In genomic region chrX:109952985-109953905, GRCh38 we compare ENCODE assay signal across 10 cellular contexts. TPM values are rescaled to one million over a fixed set of nuclear protein-coding genes. Genes with fewer than 3 reads are reported as not detected.
DNase-seq lines count a peak whose midpoint lies in the region; ATAC-seq, FAIRE-seq and TF ChIP-seq lines count a peak whose summit lies in the region.
"Had no signal": no experiment of that assay in that cellular context is flagged by ENCODE, and none has a peak within 500 bp of the region (broad histone marks: within the 10 kb centered on the region; RNA-seq: fewer than 3 reads in every experiment).

No MANE protein-coding gene starts in this region.

- H3K4me3 Mint-ChIP-seq in naive thymus-derived CD8-positive, alpha-beta T cell = no peak overlapping the region

- no peaks in the 10 kb centered on the region for H3K36me3 ChIP-seq in endothelial cell of umbilical vein (ENCODE audit: control insufficient read depth in 2 of 2, extremely low read depth in 1 of 2, insufficient read depth in 2 of 2, low read length in 2 of 2)
- no peaks in the 10 kb centered on the region for H3K36me3 ChIP-seq in WERI-Rb-1
- H3K36me3 ChIP-seq in ovary = no peaks in the 10 kb centered on the region

- FAIRE-seq in endothelial cell of umbilical vein (lab: Jason Lieb, UNC) = peak; percentile 21

- TF ChIP-seq POLR2A in endothelial cell of umbilical vein (IDR thresholded peaks at IDR 0.05; ENCODE audit: low read depth, low read length) = no peak
- TF ChIP-seq POLR2A in ovary (IDR thresholded peaks at IDR 0.05) = no peak

- no peaks in the 10 kb centered on the region for H3K79me2 ChIP-seq in endothelial cell of umbilical vein (ENCODE audit: control insufficient read depth, insufficient read depth, low read length)

- dilution Hi-C loops in endothelial cell of umbilical vein (cut with MboI; ENCODE audit: extremely low pct_ligation_motif_present, low sequenced_read_pairs) = no loop called here

- TF ChIP-seq CTCF in endothelial cell of umbilical vein (IDR thresholded peaks at IDR 0.05; ENCODE audit: extremely low read depth in 1 of 2, insufficient read depth in 1 of 2, low read depth in 1 of 2, low read length in 2 of 2) (no peak), WERI-Rb-1 (IDR thresholded peaks at IDR 0.05; ENCODE audit: low read depth, low read length) (no peak), ovary (IDR thresholded peaks at IDR 0.05) (no peak)

- H3K36me3 Mint-ChIP-seq in naive thymus-derived CD8-positive, alpha-beta T cell = peaks cover 0 to 2% (median 0%) of the 10 kb centered on the region in 3 donors

- H3K4me2 ChIP-seq in endothelial cell of umbilical vein (ENCODE audit: insufficient read depth, low read length) = peak overlapping the region; percentile 18

- intact Hi-C loops in endothelial cell of umbilical vein (cut with micrococcal nuclease) = loop anchor here (1.0 to 5.0 kb wide), 2 partner anchors 220 to 416 kb away; partner anchors contain the start of genes ACSL4 and NXT2
- intact Hi-C loops in ovary (cut with DNase I) = no loop called here

- ATAC-seq in GM18519 (IDR thresholded peaks at IDR 0.05; ENCODE audit: low FRiP score, unreplicated experiment) (peak; percentile 77), GM21529 (IDR thresholded peaks at IDR 0.05; ENCODE audit: unreplicated experiment) (peak; percentile 87), HG03442 (IDR thresholded peaks at IDR 0.05; ENCODE audit: unreplicated experiment) (peak; percentile 86)
- ATAC-seq in naive thymus-derived CD8-positive, alpha-beta T cell = no peak

- H3K9ac ChIP-seq in endothelial cell of umbilical vein (replicated peaks; ENCODE audit: extremely low read depth, insufficient read depth, low read length) = peak overlapping the region; percentile 29

- H2AFZ ChIP-seq in endothelial cell of umbilical vein (ENCODE audit: low read depth, low read length) = peak overlapping the region; percentile 51

- 77 to 81% (median 78%) methylated on average over 4 of the region's 4 CpGs for WGBS in ovary, 3 donors

- H3K27me3 Mint-ChIP-seq in naive thymus-derived CD8-positive, alpha-beta T cell = no peaks in the 10 kb centered on the region

- TF ChIP-seq EP300 in ovary (IDR thresholded peaks at IDR 0.05) = no peak

- H3K9me3 ChIP-seq in endothelial cell of umbilical vein (replicated peaks; ENCODE audit: control insufficient read depth, insufficient read depth, low read length) (no peaks in the 10 kb centered on the region), WERI-Rb-1 (ENCODE audit: severe bottlenecking) (no peaks in the 10 kb centered on the region), ovary (no peaks in the 10 kb centered on the region)

- H3K4me1 ChIP-seq in endothelial cell of umbilical vein (ENCODE audit: control insufficient read depth, extremely low read depth, insufficient read depth, low read length) (peaks cover 23% of the 10 kb centered on the region), ovary (ENCODE audit: insufficient read depth) (no peaks in the 10 kb centered on the region)

- CTCF ChIA-PET in endothelial cell of umbilical vein (lab: Charles Lee) = interaction anchor here (1.0 to 3.0 kb wide), 5 partner anchors 19 to 193 kb away, joined by 3 to 9 read pairs (median 4); no protein-coding TSS in a partner anchor

- H4K20me1 ChIP-seq in endothelial cell of umbilical vein (replicated peaks; ENCODE audit: control insufficient read depth, extremely low read depth, insufficient read depth, low read length) = no peaks in the 10 kb centered on the region

- peaks cover 0 to 2% (median 0%) of the 10 kb centered on the region in 9 donors for H3K9me3 Mint-ChIP-seq in naive thymus-derived CD8-positive, alpha-beta T cell

- peak; percentile 27 for DNase-seq in endothelial cell of umbilical vein (ENCODE audit: low read depth, low spot score)
- DNase-seq in WERI-Rb-1 = no peak
- no peak for DNase-seq in ovary
- DNase-seq in DMS153 treated with DMSO at 0.1 percent for 48 hours (lab: John Stamatoyannopoulos, UW; ENCODE audit: unreplicated experiment) = no peak
- no peak for DNase-seq in naive thymus-derived CD8-positive, alpha-beta T cell
- DNase-seq: NCI-H1694 treated with DMSO at 0.1 percent for 48 hours, posterior cingulate gyrus had no signal

- H3K9me1 ChIP-seq in endothelial cell of umbilical vein (replicated peaks; ENCODE audit: control insufficient read depth, extremely low read depth, insufficient read depth, low read length) = no peaks in the 10 kb centered on the region

- BruUV-seq in endothelial cell of umbilical vein (replicated peaks; lab: Mats Ljungman, UMichigan) = no TSS peak

- H3K27ac ChIP-seq in endothelial cell of umbilical vein (ENCODE audit: insufficient read depth, low read depth, low read length) = peak overlapping the region; percentile 67
- no peak overlapping the region for H3K27ac ChIP-seq in WERI-Rb-1
- no peak overlapping the region for H3K27ac ChIP-seq in ovary

- POLR2A ChIA-PET in endothelial cell of umbilical vein (lab: Charles Lee) = no interaction called here
- POLR2A ChIA-PET in naive thymus-derived CD8-positive, alpha-beta T cell (lab: Charles Lee) = no interaction called here

- H3K27me3 ChIP-seq in endothelial cell of umbilical vein (ENCODE audit: control insufficient read depth in 2 of 2, insufficient read depth in 2 of 2, low read length in 2 of 2) (no peaks in the 10 kb centered on the region), WERI-Rb-1 (ENCODE audit: insufficient read depth, low read depth, severe bottlenecking) (no peaks in the 10 kb centered on the region), ovary (no peaks in the 10 kb centered on the region)

- H3K27ac Mint-ChIP-seq in naive thymus-derived CD8-positive, alpha-beta T cell = no peak overlapping the region

- H3K4me1 Mint-ChIP-seq in naive thymus-derived CD8-positive, alpha-beta T cell = peaks cover 0 to 9% (median 2%) of the 10 kb centered on the region in 4 donors

- no peak overlapping the region for H3K4me3 ChIP-seq in endothelial cell of umbilical vein (replicated peaks in 1 of 3; ENCODE audit: insufficient read depth in 1 of 3, low read depth in 1 of 3, low read length in 3 of 3)
- no peak overlapping the region for H3K4me3 ChIP-seq in WERI-Rb-1 (ENCODE audit: low read depth, low read length)
- H3K4me3 ChIP-seq in ovary = no peak overlapping the region

TF ChIP-seq in endothelial cell of umbilical vein, 7 proteins besides CTCF, POLR2A, EP300 and RAD21:
- TF ChIP-seq, protein P1, sequence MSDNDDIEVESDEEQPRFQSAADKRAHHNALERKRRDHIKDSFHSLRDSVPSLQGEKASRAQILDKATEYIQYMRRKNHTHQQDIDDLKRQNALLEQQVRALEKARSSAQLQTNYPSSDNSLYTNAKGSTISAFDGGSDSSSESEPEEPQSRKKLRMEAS (IDR thresholded peaks at IDR 0.05; ENCODE audit: insufficient read depth, insufficient read length) = no peak
- TF ChIP-seq JUN (IDR thresholded peaks at IDR 0.05; ENCODE audit: borderline replicate concordance, insufficient read depth, insufficient read length, low read depth) (no peak), FOS (IDR thresholded peaks at IDR 0.05; ENCODE audit: borderline replicate concordance, insufficient read depth, low read length) (no peak), POLR2AphosphoS5 (IDR thresholded peaks at IDR 0.05; ENCODE audit: insufficient read depth, low read depth, low read length) (no peak), MYC (IDR thresholded peaks at IDR 0.05; ENCODE audit: low read depth, low read length) (no peak), EZH2 (IDR thresholded peaks at IDR 0.05; ENCODE audit: borderline replicate concordance, low read depth, low read length, severe bottlenecking) (no peak), GATA2 (IDR thresholded peaks at IDR 0.05; ENCODE audit: insufficient read depth, insufficient read length, low read depth, low read length) (no peak)

RNA-seq across cellular contexts. Expression of gene TMEM164, which starts 49.7 kb away (rescaled TPM):
- total RNA-seq in endothelial cell of umbilical vein (22.2 and 25.1 TPM in 2 replicates), ovary (10 to 100 TPM; 26.5 to 59.4 (median 33.2) TPM)
- polyA plus RNA-seq in endothelial cell of umbilical vein (11.1 and 12.8 TPM in 2 replicates), ovary (10 to 100 TPM; 17.5 to 32.4 TPM)
- 12.9 and 14.2 TPM in 2 replicates for polyA plus RNA-seq in endothelial cell of umbilical vein (2011; cell fraction: cytosol; rRNA removed)
- polyA plus RNA-seq in endothelial cell of umbilical vein (2011; cell fraction: nucleus; rRNA removed) = 21.0 and 23.6 TPM in 2 replicates
- polyA plus RNA-seq in endothelial cell of umbilical vein (2012) = 15.8 and 18.4 TPM in 2 replicates
- polyA minus RNA-seq in endothelial cell of umbilical vein = 23.5 and 26.4 TPM in 2 replicates
- polyA minus RNA-seq in endothelial cell of umbilical vein (2011; cell fraction: cytosol; rRNA and poly(A)+ RNA removed) = 14.8 TPM
- 14.4 and 17.1 TPM in 2 replicates for polyA minus RNA-seq in endothelial cell of umbilical vein (2011; cell fraction: nucleus; rRNA and poly(A)+ RNA removed)
- 10 to 100 TPM; 15.3 to 18.3 TPM for total RNA-seq in naive thymus-derived CD8-positive, alpha-beta T cell
- polyA plus RNA-seq in naive thymus-derived CD8-positive, alpha-beta T cell = 1 to 10 TPM in 1 of 3 donors, under 1 TPM in 2; 0.66 to 1.4 (median 0.74) TPM

Comparison
In these comparisons a context has a peak if more than half of its experiments do, and no peak if none do; other contexts are left out.
1. ATAC-seq: peak in GM18519 (single experiment), GM21529 (single experiment) and HG03442 (single experiment); none in naive thymus-derived CD8-positive, alpha-beta T cell (0 of 2).